16 cellular contexts compared by ENCODE assay signal in the genomic region with DNA sequence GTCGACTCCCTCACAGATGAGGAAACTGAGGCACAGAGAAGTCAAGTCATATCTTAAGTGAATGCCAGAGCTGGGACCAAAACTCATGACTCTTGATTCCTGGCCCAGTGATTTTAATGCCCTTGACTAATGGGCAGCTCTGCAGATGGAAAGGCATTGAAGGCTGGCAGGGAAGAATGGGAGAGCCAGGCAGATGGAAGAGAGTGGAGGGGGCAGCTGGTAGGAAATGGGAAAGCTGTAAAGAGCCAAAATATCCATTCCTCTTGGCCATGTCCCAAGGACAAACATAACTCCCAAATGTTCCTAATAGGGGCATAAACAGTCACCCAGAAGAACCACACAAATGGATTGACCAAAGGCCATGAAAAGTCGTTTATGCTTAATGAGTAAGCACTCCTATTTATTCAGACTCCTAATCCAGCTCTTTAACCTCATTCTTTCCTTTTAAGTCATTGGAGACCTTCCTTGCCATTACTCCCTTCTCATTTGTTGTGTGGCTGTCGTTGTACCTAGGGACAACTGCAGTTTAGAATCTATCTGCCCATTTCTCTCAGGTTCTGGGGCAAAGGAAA.
DNase-seq lines count a peak whose midpoint lies in the region; ATAC-seq, FAIRE-seq and TF ChIP-seq lines count a peak whose summit lies in the region.
"Had no signal": no experiment of that assay in that cellular context is flagged by ENCODE, and none has a peak within 500 bp of the region (broad histone marks: within the 10 kb centered on the region; RNA-seq: fewer than 3 reads in every experiment).

No MANE protein-coding gene starts in this region.

- FAIRE-seq in astrocyte (lab: Jason Lieb, UNC): no peak
- FAIRE-seq: K562 had no signal

- DNase-seq in EH (ENCODE audit: low read depth) (peak; percentile 38), NCI-H1092 treated with DMSO at 0.1 percent for 48 hours (lab: John Stamatoyannopoulos, UW) (peak; percentile 83), astrocyte (ENCODE audit: low read depth) (peak; percentile 20), renal cortical epithelial cell (ENCODE audit: low read depth) (peak; percentile 9)
- no peak for DNase-seq in stimulated activated CD8-positive, alpha-beta memory T cell treated with anti-CD3 and anti-CD28 coated beads, Interleukin-4, amount 100 ng/mL, for 48 hours
- no peak for DNase-seq in stimulated activated effector memory CD8-positive, alpha-beta T cell treated with anti-CD3 and anti-CD28 coated beads, Interleukin-12 subunit alpha, Interleukin-12 subunit beta, amount 100 ng/mL, for 72 hours (ENCODE audit: low spot score in 2 of 2)
- DNase-seq: CD4-positive, alpha-beta T cell; GOT3; NCI-H187 treated with DMSO at 0.1 percent for 48 hours; NCI-H2171 treated with DMSO at 0.1 percent for 48 hours; NCI-H510A treated with DMSO at 0.1 percent for 48 hours had no signal

- no peak overlapping the region for H3K4me2 ChIP-seq in astrocyte (ENCODE audit: low read length)

- H3K79me2 ChIP-seq in astrocyte (ENCODE audit: insufficient read depth, low read length): no peaks in the 10 kb centered on the region

- H3K9ac ChIP-seq in astrocyte (ENCODE audit: low read length): no peak overlapping the region

- H2AFZ ChIP-seq in astrocyte (ENCODE audit: low read depth, low read length): no peak overlapping the region

- no peaks in the 10 kb centered on the region for H3K27me3 ChIP-seq in astrocyte (ENCODE audit: insufficient read depth, low read length)
- H3K27me3 ChIP-seq: SJCRH30 had no signal

- no peaks in the 10 kb centered on the region for H3K9me3 ChIP-seq in astrocyte (ENCODE audit: insufficient read depth, low read depth, low read length)
- H3K9me3 ChIP-seq: SJCRH30 had no signal

- peaks cover 13% of the 10 kb centered on the region for H3K4me1 Mint-ChIP-seq in astrocyte (ENCODE audit: low read depth, unreplicated experiment)
- no peaks in the 10 kb centered on the region for H3K4me1 Mint-ChIP-seq in stimulated activated effector memory CD8-positive, alpha-beta T cell treated with anti-CD3 and anti-CD28 coated beads, Interleukin-12 subunit alpha, Interleukin-12 subunit beta, amount 100 ng/mL, for 72 hours

- no peak overlapping the region for H3K27ac ChIP-seq in astrocyte (ENCODE audit: low read depth, low read length)
- H3K27ac ChIP-seq: HL-60, RWPE1, SJCRH30 had no signal

- H3K4me3 Mint-ChIP-seq in astrocyte (ENCODE audit: unreplicated experiment): no peak overlapping the region
- no peak overlapping the region for H3K4me3 Mint-ChIP-seq in stimulated activated effector memory CD8-positive, alpha-beta T cell treated with anti-CD3 and anti-CD28 coated beads, Interleukin-12 subunit alpha, Interleukin-12 subunit beta, amount 100 ng/mL, for 72 hours
- H3K4me3 Mint-ChIP-seq: CD4-positive, alpha-beta T cell had no signal

- no peaks in the 10 kb centered on the region for H3K36me3 ChIP-seq in astrocyte (ENCODE audit: insufficient read depth, low read length)
- H3K36me3 ChIP-seq: SJCRH30 had no signal

- H3K27me3 Mint-ChIP-seq in astrocyte (ENCODE audit: low read depth, unreplicated experiment): peaks cover 9% of the 10 kb centered on the region

- peaks cover 2% of the 10 kb centered on the region for H3K36me3 Mint-ChIP-seq in astrocyte (ENCODE audit: low read depth, unreplicated experiment)
- no peaks in the 10 kb centered on the region for H3K36me3 Mint-ChIP-seq in stimulated activated effector memory CD8-positive, alpha-beta T cell treated with anti-CD3 and anti-CD28 coated beads, Interleukin-12 subunit alpha, Interleukin-12 subunit beta, amount 100 ng/mL, for 72 hours

- no peaks in the 10 kb centered on the region for H3K9me3 Mint-ChIP-seq in astrocyte (ENCODE audit: unreplicated experiment)
- H3K9me3 Mint-ChIP-seq in stimulated activated effector memory CD8-positive, alpha-beta T cell treated with anti-CD3 and anti-CD28 coated beads, Interleukin-12 subunit alpha, Interleukin-12 subunit beta, amount 100 ng/mL, for 72 hours: no peaks in the 10 kb centered on the region
- H3K9me3 Mint-ChIP-seq: CD4-positive, alpha-beta T cell had no signal

- H3K27ac Mint-ChIP-seq in astrocyte (ENCODE audit: unreplicated experiment): no peak overlapping the region
- H3K27ac Mint-ChIP-seq in stimulated activated effector memory CD8-positive, alpha-beta T cell treated with anti-CD3 and anti-CD28 coated beads, Interleukin-12 subunit alpha, Interleukin-12 subunit beta, amount 100 ng/mL, for 72 hours: no peak overlapping the region
- H3K27ac Mint-ChIP-seq: CD4-positive, alpha-beta T cell had no signal

- no peak for ATAC-seq in GM18909 (IDR thresholded peaks at IDR 0.05; ENCODE audit: poor library complexity, unreplicated experiment)
- no peak for ATAC-seq in stimulated activated effector memory CD8-positive, alpha-beta T cell treated with anti-CD3 and anti-CD28 coated beads, Interleukin-12 subunit alpha, Interleukin-12 subunit beta, amount 100 ng/mL, for 72 hours
- ATAC-seq: K562 had no signal

- no peak for TF ChIP-seq CTCF in astrocyte (IDR thresholded peaks at IDR 0.05; ENCODE audit: insufficient read depth, low read depth, low read length)

- H3K4me3 ChIP-seq in astrocyte (ENCODE audit: insufficient read depth, low read depth, low read length): no peak overlapping the region
- H3K4me3 ChIP-seq: K562, SJCRH30 had no signal

- H3K4me1 ChIP-seq in astrocyte (ENCODE audit: insufficient read depth, low read length): no peaks in the 10 kb centered on the region

- peaks cover 14% of the 10 kb centered on the region for H4K20me1 ChIP-seq in astrocyte (ENCODE audit: insufficient read depth, low read length)

Comparison
In these comparisons a context has a peak if more than half of its experiments do, and no peak if none do; other contexts are left out.
1. DNase-seq: peak in EH (single experiment), NCI-H1092 treated with DMSO at 0.1 percent for 48 hours (single experiment), astrocyte (single experiment) and renal cortical epithelial cell (single experiment); none in stimulated activated CD8-positive, alpha-beta memory T cell treated with anti-CD3 and anti-CD28 coated beads, Interleukin-4, amount 100 ng/mL, for 48 hours (single experiment) and stimulated activated effector memory CD8-positive, alpha-beta T cell treated with anti-CD3 and anti-CD28 coated beads, Interleukin-12 subunit alpha, Interleukin-12 subunit beta, amount 100 ng/mL, for 72 hours (0 of 2).